9 cellular contexts compared by ENCODE assay signal in genomic region chr17:49168706-49169105, GRCh38. TPM values are rescaled to one million over a fixed set of nuclear protein-coding genes. Genes with fewer than 3 reads are reported as not detected.
"Had no signal": no experiment of that assay in that cellular context is flagged by ENCODE, and none has a peak within 500 bp of the region (broad histone marks: within the 10 kb centered on the region; RNA-seq: fewer than 3 reads in every experiment).

No MANE protein-coding gene starts in this region.

- DNase-seq: IMR-90, KBM-7, KG1 had no signal

- H3K27ac ChIP-seq: HL-60 had no signal

- H3K4me3 ChIP-seq: K562 had no signal

- ATAC-seq: HepG2, K562 had no signal

RNA-seq across cellular contexts. Expression of gene B4GALNT2, which starts 36.1 kb away (rescaled TPM):
- total RNA-seq: HepG2, HT-29, HT1080, IMR-90, K562 had no signal
- polyA plus RNA-seq: HepG2, IgD-negative memory B cell, IMR-90, K562 had no signal

RNA-seq across cellular contexts. Expression of gene GNGT2, which starts 41.7 kb away (rescaled TPM):
- total RNA-seq: HepG2, HT-29, K562 had no signal
- polyA plus RNA-seq: HepG2, K562 had no signal

RNA-seq across cellular contexts. Expression of gene ABI3, which starts 41.8 kb away (rescaled TPM):
- total RNA-seq: HepG2, HT-29, K562 had no signal
- polyA plus RNA-seq: HepG2, K562 had no signal
